Comparison of ENCODE assay signal across 21 cellular contexts in genomic region chr2:30661173-30662107, GRCh38.
A peak's percentile ranks its signal among the peaks of the same experiment; 100 is the strongest.
DNase-seq lines count a peak whose midpoint lies in the region; ATAC-seq, FAIRE-seq and TF ChIP-seq lines count a peak whose summit lies in the region.
"Had no signal": no experiment of that assay in that cellular context is flagged by ENCODE, and none has a peak within 500 bp of the region (broad histone marks: within the 10 kb centered on the region; RNA-seq: fewer than 3 reads in every experiment).

No MANE protein-coding gene starts in this region.

- no peaks in the 10 kb centered on the region for H3K27me3 Mint-ChIP-seq in activated T-helper 17 cell treated with anti-CD3 and anti-CD28 coated beads, Interleukin-2, amount 50 U/mL, for 72 hours

- TF ChIP-seq EP300 in HepG2 (IDR thresholded peaks at IDR 0.05; ENCODE audit: low read depth in 2 of 2, low read length in 2 of 2) (no peak), HepG2 (CRISPR knock-in tag; IDR thresholded peaks at IDR 0.05; ENCODE audit: borderline replicate concordance) (no peak)

- H2AFZ ChIP-seq in HepG2 (ENCODE audit: low read length): no peak overlapping the region

- H3K27ac ChIP-seq in HepG2 (ENCODE audit: extremely low read length, insufficient read depth, low read length): no peak overlapping the region
- H3K27ac ChIP-seq in right lobe of liver: no peak overlapping the region
- H3K27ac ChIP-seq: adrenal gland had no signal

- H3K27me3 ChIP-seq in HepG2 (ENCODE audit: control insufficient read depth in 1 of 2, insufficient read depth in 2 of 2, low read length in 2 of 2): peaks cover 0 to 24% of the 10 kb centered on the region in 2 experiments; a peak in 1 of 5 replicates
- H3K27me3 ChIP-seq in right lobe of liver: no peaks in the 10 kb centered on the region
- H3K27me3 ChIP-seq: adrenal gland had no signal

- no TSS peak for BruUV-seq in HepG2 (replicated peaks; lab: Mats Ljungman, UMichigan)

- no peak for TF ChIP-seq RAD21 in HepG2 (CRISPR knock-in tag; IDR thresholded peaks at IDR 0.05)

- no peaks in the 10 kb centered on the region for H3K4me1 ChIP-seq in HepG2 (ENCODE audit: insufficient read depth, low read length)
- H3K4me1 ChIP-seq in right lobe of liver: no peaks in the 10 kb centered on the region
- H3K4me1 ChIP-seq: adrenal gland had no signal

- CTCF ChIA-PET in HepG2 (lab: Yijun Ruan, JAX; ENCODE audit: low intra/inter-chr PET ratio, low total read pairs): no interaction called here

- no peak overlapping the region for H3K4me2 ChIP-seq in HepG2 (ENCODE audit: low read depth, low read length)

- H3K27ac Mint-ChIP-seq in activated T-helper 17 cell treated with anti-CD3 and anti-CD28 coated beads, Interleukin-2, amount 50 U/mL, for 72 hours: no peak overlapping the region
- H3K27ac Mint-ChIP-seq: activated CD4-positive, alpha-beta T cell treated with anti-CD3 and anti-CD28 coated beads, Interleukin-2, amount 10 ng/mL, durations not matched to agents 7 days and 5 days; CD4-positive, CD25-positive, alpha-beta regulatory T cell had no signal

- no peaks in the 10 kb centered on the region for H3K9me3 ChIP-seq in HepG2 (ENCODE audit: low read length)
- H3K9me3 ChIP-seq in right lobe of liver: no peaks in the 10 kb centered on the region
- H3K9me3 ChIP-seq: adrenal gland, mucosa of descending colon had no signal

- DNase-seq in HepG2 (ENCODE audit: low spot score): no peak
- DNase-seq in right lobe of liver: no peak
- DNase-seq in OCI-M1 (lab: John Stamatoyannopoulos, UW): peak; percentile 44
- DNase-seq in fibroblast of mammary gland (ENCODE audit: low read depth): peak; percentile 45
- no peak for DNase-seq in NCI-H774 (lab: John Stamatoyannopoulos, UW)
- DNase-seq: activated CD4-positive, alpha-beta T cell treated with anti-CD3 and anti-CD28 coated beads, Interleukin-2, amount 10 ng/mL, durations not matched to agents 7 days and 5 days; activated CD8-positive, alpha-beta memory T cell treated with anti-CD3 and anti-CD28 coated beads, Interleukin-2, amount 50 U/mL, for 48 hours; activated gamma-delta T cell treated with Interleukin-2 at 50 U/mL for 16 hours; adrenal gland; caudate nucleus; CD4-positive, CD25-positive, alpha-beta regulatory T cell; DMS79; left cardiac atrium; mucosa of descending colon; NCI-H1694; NCI-H2227 treated with DMSO at 0.1 percent for 48 hours; SW 1271 had no signal

- no peak overlapping the region for H3K4me3 ChIP-seq in HepG2 (replicated peaks in 1 of 3; ENCODE audit: insufficient read depth in 1 of 3, low read depth in 2 of 3, low read length in 3 of 3)
- no peak overlapping the region for H3K4me3 ChIP-seq in right lobe of liver
- H3K4me3 ChIP-seq in fibroblast of mammary gland (ENCODE audit: control insufficient read depth, low read depth, low read length): no peak overlapping the region
- H3K4me3 ChIP-seq: adrenal gland, mucosa of descending colon had no signal

- no peaks in the 10 kb centered on the region for H3K36me3 ChIP-seq in HepG2 (replicated peaks in 1 of 2; ENCODE audit: control insufficient read depth in 1 of 2, insufficient read depth in 2 of 2, low read length in 2 of 2)
- no peaks in the 10 kb centered on the region for H3K36me3 ChIP-seq in right lobe of liver
- H3K36me3 ChIP-seq: adrenal gland had no signal

- no peaks in the 10 kb centered on the region for H3K9me3 Mint-ChIP-seq in activated T-helper 17 cell treated with anti-CD3 and anti-CD28 coated beads, Interleukin-2, amount 50 U/mL, for 72 hours

- no peaks in the 10 kb centered on the region for H3K79me2 ChIP-seq in HepG2 (ENCODE audit: insufficient read depth, low read length)

- ATAC-seq in HepG2: no peak
- ATAC-seq in right lobe of liver: no peak
- no peak for ATAC-seq in GM21737 (IDR thresholded peaks at IDR 0.05; ENCODE audit: unreplicated experiment)
- ATAC-seq in GM21528 (IDR thresholded peaks at IDR 0.05; ENCODE audit: low FRiP score, unreplicated experiment): no peak
- no peak for ATAC-seq in activated T-helper 17 cell treated with anti-CD3 and anti-CD28 coated beads, Interleukin-2, amount 50 U/mL, for 72 hours (replicated peaks)
- ATAC-seq: left cardiac atrium had no signal

- intact Hi-C loops in HepG2 (cut with micrococcal nuclease; ENCODE audit: unreplicated experiment) (no loop called here), right lobe of liver (cut with DNase I) (no loop called here)

- no peak for TF ChIP-seq CTCF in HepG2 (CRISPR knock-in tag; IDR thresholded peaks at IDR 0.05)
- TF ChIP-seq CTCF in right lobe of liver (IDR thresholded peaks at IDR 0.05): no peak
- no peak for TF ChIP-seq CTCF in fibroblast of mammary gland (conservative IDR thresholded peaks at IDR 0.05; ENCODE audit: control insufficient read depth, insufficient read depth, low read depth, low read length)

- H4K20me1 ChIP-seq in HepG2 (ENCODE audit: insufficient read depth, low read length): no peaks in the 10 kb centered on the region

- POLR2A ChIA-PET in HepG2 (lab: Yijun Ruan, JAX): no interaction called here

- H3K4me1 Mint-ChIP-seq in activated T-helper 17 cell treated with anti-CD3 and anti-CD28 coated beads, Interleukin-2, amount 50 U/mL, for 72 hours: no peaks in the 10 kb centered on the region
- H3K4me1 Mint-ChIP-seq: activated CD4-positive, alpha-beta T cell treated with anti-CD3 and anti-CD28 coated beads, Interleukin-2, amount 10 ng/mL, durations not matched to agents 7 days and 5 days had no signal

- no peak for FAIRE-seq in HepG2 (lab: Jason Lieb, UNC)
- FAIRE-seq: TTC549 had no signal

- in situ Hi-C loops in HepG2 (cut with HindIII; ENCODE audit: extremely low pct_ligation_motif_present, low pct_unique_long_range_greater_than_20kb): no loop called here

- TF ChIP-seq POLR2A in HepG2 (IDR thresholded peaks at IDR 0.05; ENCODE audit: insufficient read depth in 1 of 2, low read depth in 2 of 2, low read length in 2 of 2): no peak
- no peak for TF ChIP-seq POLR2A in right lobe of liver (IDR thresholded peaks at IDR 0.05)

- WGBS in HepG2 (ENCODE audit: low lambda C conversion rate): 10% methylated on average over 5 of the region's 5 CpGs
- 88% methylated on average over 4 of the region's 5 CpGs for WGBS in right lobe of liver (ENCODE audit: insufficient coverage, low coverage, low lambda C conversion rate, missing lambda C conversion rate)

- no peak overlapping the region for H3K9ac ChIP-seq in HepG2 (ENCODE audit: insufficient read depth, low read depth, low read length)

- no peaks in the 10 kb centered on the region for H3K36me3 Mint-ChIP-seq in activated T-helper 17 cell treated with anti-CD3 and anti-CD28 coated beads, Interleukin-2, amount 50 U/mL, for 72 hours (ENCODE audit: low read depth)
- H3K36me3 Mint-ChIP-seq: CD4-positive, CD25-positive, alpha-beta regulatory T cell had no signal

- H3K4me3 Mint-ChIP-seq in activated T-helper 17 cell treated with anti-CD3 and anti-CD28 coated beads, Interleukin-2, amount 50 U/mL, for 72 hours: no peak overlapping the region
- H3K4me3 Mint-ChIP-seq: activated CD4-positive, alpha-beta T cell treated with anti-CD3 and anti-CD28 coated beads, Interleukin-2, amount 10 ng/mL, durations not matched to agents 7 days and 5 days; CD4-positive, CD25-positive, alpha-beta regulatory T cell had no signal

TF ChIP-seq in HepG2, 621 proteins besides CTCF, POLR2A, EP300 and RAD21:
- TF ChIP-seq, protein P1, sequence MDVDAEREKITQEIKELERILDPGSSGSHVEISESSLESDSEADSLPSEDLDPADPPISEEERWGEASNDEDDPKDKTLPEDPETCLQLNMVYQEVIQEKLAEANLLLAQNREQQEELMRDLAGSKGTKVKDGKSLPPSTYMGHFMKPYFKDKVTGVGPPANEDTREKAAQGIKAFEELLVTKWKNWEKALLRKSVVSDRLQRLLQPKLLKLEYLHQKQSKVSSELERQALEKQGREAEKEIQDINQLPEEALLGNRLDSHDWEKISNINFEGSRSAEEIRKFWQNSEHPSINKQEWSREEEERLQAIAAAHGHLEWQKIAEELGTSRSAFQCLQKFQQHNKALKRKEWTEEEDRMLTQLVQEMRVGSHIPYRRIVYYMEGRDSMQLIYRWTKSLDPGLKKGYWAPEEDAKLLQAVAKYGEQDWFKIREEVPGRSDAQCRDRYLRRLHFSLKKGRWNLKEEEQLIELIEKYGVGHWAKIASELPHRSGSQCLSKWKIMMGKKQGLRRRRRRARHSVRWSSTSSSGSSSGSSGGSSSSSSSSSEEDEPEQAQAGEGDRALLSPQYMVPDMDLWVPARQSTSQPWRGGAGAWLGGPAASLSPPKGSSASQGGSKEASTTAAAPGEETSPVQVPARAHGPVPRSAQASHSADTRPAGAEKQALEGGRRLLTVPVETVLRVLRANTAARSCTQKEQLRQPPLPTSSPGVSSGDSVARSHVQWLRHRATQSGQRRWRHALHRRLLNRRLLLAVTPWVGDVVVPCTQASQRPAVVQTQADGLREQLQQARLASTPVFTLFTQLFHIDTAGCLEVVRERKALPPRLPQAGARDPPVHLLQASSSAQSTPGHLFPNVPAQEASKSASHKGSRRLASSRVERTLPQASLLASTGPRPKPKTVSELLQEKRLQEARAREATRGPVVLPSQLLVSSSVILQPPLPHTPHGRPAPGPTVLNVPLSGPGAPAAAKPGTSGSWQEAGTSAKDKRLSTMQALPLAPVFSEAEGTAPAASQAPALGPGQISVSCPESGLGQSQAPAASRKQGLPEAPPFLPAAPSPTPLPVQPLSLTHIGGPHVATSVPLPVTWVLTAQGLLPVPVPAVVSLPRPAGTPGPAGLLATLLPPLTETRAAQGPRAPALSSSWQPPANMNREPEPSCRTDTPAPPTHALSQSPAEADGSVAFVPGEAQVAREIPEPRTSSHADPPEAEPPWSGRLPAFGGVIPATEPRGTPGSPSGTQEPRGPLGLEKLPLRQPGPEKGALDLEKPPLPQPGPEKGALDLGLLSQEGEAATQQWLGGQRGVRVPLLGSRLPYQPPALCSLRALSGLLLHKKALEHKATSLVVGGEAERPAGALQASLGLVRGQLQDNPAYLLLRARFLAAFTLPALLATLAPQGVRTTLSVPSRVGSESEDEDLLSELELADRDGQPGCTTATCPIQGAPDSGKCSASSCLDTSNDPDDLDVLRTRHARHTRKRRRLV (CRISPR knock-in tag; IDR thresholded peaks at IDR 0.05): 0 out of 2 replicates have a peak, but pooled peaks have one; percentile 43
- TF ChIP-seq ZNF782 (CRISPR knock-in tag; IDR thresholded peaks at IDR 0.05; ENCODE audit: borderline replicate concordance): no peak

Comparison
In these comparisons a context has a peak if more than half of its experiments do, and no peak if none do; other contexts are left out.
1. DNase-seq: peak in OCI-M1 (single experiment) and fibroblast of mammary gland (single experiment); none in HepG2 (single experiment), right lobe of liver (0 of 3) and NCI-H774 (single experiment).